ENCODE assay signal across 26 cellular contexts in the genomic region with DNA sequence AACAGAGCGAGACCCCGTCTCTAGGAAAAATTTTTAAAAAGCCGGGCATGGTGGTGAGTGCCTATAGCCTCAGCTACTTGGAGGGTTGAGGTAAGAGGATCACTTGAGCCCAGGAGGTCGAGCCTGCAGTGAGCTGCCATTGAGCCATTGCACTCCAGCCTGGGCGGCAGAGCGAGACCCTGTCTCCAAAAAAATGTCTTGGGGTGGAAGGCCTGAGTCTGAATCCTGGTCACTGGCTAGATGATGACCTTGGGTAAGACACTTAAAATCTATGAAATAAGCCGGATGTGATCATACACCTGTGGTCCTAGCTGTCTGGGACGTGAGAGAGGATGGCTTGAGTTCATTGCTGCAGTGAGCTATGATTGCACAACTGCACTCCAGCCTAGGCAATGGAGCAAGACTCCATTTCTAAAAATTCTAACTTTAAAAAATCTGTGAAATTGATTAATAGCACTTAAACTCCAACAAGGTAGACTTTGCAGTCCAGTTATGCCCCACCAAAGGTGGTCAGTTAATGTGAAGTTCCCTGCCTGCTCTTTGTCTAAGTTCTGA.
"Had no signal": no experiment of that assay in that cellular context is flagged by ENCODE, and none has a peak within 500 bp of the region (broad histone marks: within the 10 kb centered on the region; RNA-seq: fewer than 3 reads in every experiment).

No MANE protein-coding gene starts in this region.

- DNase-seq: cortex of kidney; dermis blood vessel endothelial cell; dorsolateral prefrontal cortex; effector CD4-positive, alpha-beta T cell; effector memory CD8-positive, alpha-beta T cell; endodermal cell; erythroblast; esophagus squamous epithelium; foreskin fibroblast; foreskin melanocyte; gastrocnemius medialis; glutamatergic neuron; head of caudate nucleus; heart right ventricle; hippocampal formation; left cardiac atrium; left lung; left ventricle myocardium superior; lower lobe of right lung; mesenchymal stem cell; midbrain had no signal

- ATAC-seq: effector memory CD8-positive, alpha-beta T cell; esophagus mucosa; gastrocnemius medialis; heart right ventricle; left cardiac atrium; left lung; left ventricle myocardium superior; lower lobe of right lung had no signal

- H3K4me3 ChIP-seq: dorsolateral prefrontal cortex, esophagus squamous epithelium, gastrocnemius medialis, heart right ventricle, left lung, lower lobe of right lung had no signal

- H3K4me1 Mint-ChIP-seq: endodermal cell had no signal

- H3K27ac Mint-ChIP-seq: effector memory CD8-positive, alpha-beta T cell; endodermal cell had no signal

- H3K36me3 ChIP-seq: esophagus squamous epithelium, gastrocnemius medialis, heart right ventricle, left lung, lower lobe of right lung had no signal

- H3K27me3 ChIP-seq: dorsolateral prefrontal cortex, esophagus squamous epithelium, gastrocnemius medialis, heart right ventricle, left lung had no signal

- FAIRE-seq: colon, endometrium, islet of Langerhans had no signal

- H3K9me3 ChIP-seq: esophagus squamous epithelium, gastrocnemius medialis, heart right ventricle, left lung, lower lobe of right lung had no signal

- H3K27ac ChIP-seq: dorsolateral prefrontal cortex, epithelial cell of prostate, esophagus squamous epithelium, gastrocnemius medialis, heart right ventricle, left lung, lower lobe of right lung had no signal

- H3K4me1 ChIP-seq: left lung, lower lobe of right lung had no signal

- H3K4me3 Mint-ChIP-seq: effector memory CD8-positive, alpha-beta T cell; endodermal cell had no signal

- H3K9me3 Mint-ChIP-seq: effector memory CD8-positive, alpha-beta T cell; endodermal cell had no signal
